ENCODE assay signal across 35 cellular contexts in the genomic region with DNA sequence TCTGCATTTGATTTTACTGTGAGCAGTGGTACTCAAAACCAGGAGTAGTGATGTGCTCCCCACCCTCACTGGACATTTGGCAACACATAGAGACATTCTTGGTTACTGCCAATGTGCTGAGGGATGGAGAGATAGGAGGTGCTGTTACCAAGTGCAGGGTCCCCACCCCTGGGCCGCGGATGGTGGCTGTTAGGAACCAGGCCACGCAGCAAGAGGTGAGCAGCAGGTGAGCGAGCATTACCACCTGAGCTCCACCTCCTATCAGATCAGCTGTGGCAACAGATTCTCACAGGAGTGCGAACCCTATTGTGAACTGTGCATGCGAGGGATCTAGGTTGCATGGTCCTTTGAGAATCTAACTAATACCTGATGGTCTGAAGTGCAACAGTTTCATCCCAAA.
"Had no signal": no experiment of that assay in that cellular context is flagged by ENCODE, and none has a peak within 500 bp of the region (broad histone marks: within the 10 kb centered on the region; RNA-seq: fewer than 3 reads in every experiment).

No MANE protein-coding gene starts in this region.

- H3K36me3 Mint-ChIP-seq: activated naive CD4-positive, alpha-beta T cell treated with anti-CD3 and anti-CD28 coated beads, Interleukin-2, amount 50 U/mL, for 72 hours had no signal

- H3K36me3 ChIP-seq: adrenal gland, breast epithelium, WERI-Rb-1 had no signal

- DNase-seq: activated CD4-positive, alpha-beta memory T cell treated with anti-CD3 and anti-CD28 coated beads, Interleukin-2, amount 10 ng/mL, durations not matched to agents 7 days and 5 days; activated CD4-positive, alpha-beta T cell treated with anti-CD3 and anti-CD28 coated beads for 1 hour; activated CD4-positive, alpha-beta T cell treated with anti-CD3 and anti-CD28 coated beads for 48 hours; activated CD4-positive, CD25-positive, alpha-beta regulatory T cell; activated CD8-positive, alpha-beta memory T cell treated with anti-CD3 and anti-CD28 coated beads for 24 hours; activated CD8-positive, alpha-beta memory T cell treated with anti-CD3 and anti-CD28 coated beads, Interleukin-2, amount 10 ng/mL, durations not matched to agents 7 days and 5 days; activated CD8-positive, alpha-beta memory T cell treated with anti-CD3 and anti-CD28 coated beads, Interleukin-2, amount 50 U/mL, for 48 hours; activated effector memory CD4-positive, alpha-beta T cell treated with anti-CD3 and anti-CD28 coated beads, Interleukin-2, amount 50 U/mL, for 16 hours; activated naive CD4-positive, alpha-beta T cell; activated T-cell treated with anti-CD3 and anti-CD28 coated beads, Interleukin-2, amount 50 U/mL, for 1 hour; activated T-cell treated with anti-CD3 and anti-CD28 coated beads, Interleukin-2, amount 50 U/mL, for 72 hours; adrenal gland; body of pancreas; cerebellar nuclear complex; Karpas-422; KBM-7; NCI-H1105; NCI-H1417 treated with DMSO at 0.1 percent for 48 hours; NCI-H187 treated with DMSO at 0.1 percent for 48 hours; NCI-H2081; NCI-H2171 treated with DMSO at 0.1 percent for 48 hours; NCI-H446; NCI-H510A treated with DMSO at 0.1 percent for 48 hours; NCI-H526 treated with DMSO at 0.1 percent for 48 hours; NCI-H82; NK-92 treated with Interleukin-12 subunit alpha and Interleukin-12 subunit beta, amount 100 ng/mL, for 24 hours; OCI-M1; SHP77; SJCRH30; T1000; WERI-Rb-1 had no signal

- H3K27ac ChIP-seq: adrenal gland, body of pancreas, breast epithelium, SJCRH30, SK-N-MC, WERI-Rb-1 had no signal

- H3K9me3 ChIP-seq: adrenal gland, body of pancreas, breast epithelium, SJCRH30 had no signal

- H3K4me1 Mint-ChIP-seq: activated CD4-positive, alpha-beta memory T cell treated with anti-CD3 and anti-CD28 coated beads, Interleukin-2, amount 10 ng/mL, durations not matched to agents 7 days and 5 days; activated CD8-positive, alpha-beta memory T cell treated with anti-CD3 and anti-CD28 coated beads, Interleukin-2, amount 10 ng/mL, durations not matched to agents 7 days and 5 days had no signal

- H3K4me3 Mint-ChIP-seq: activated CD4-positive, alpha-beta memory T cell treated with anti-CD3 and anti-CD28 coated beads, Interleukin-2, amount 10 ng/mL, durations not matched to agents 7 days and 5 days; activated CD8-positive, alpha-beta memory T cell treated with anti-CD3 and anti-CD28 coated beads, Interleukin-2, amount 10 ng/mL, durations not matched to agents 7 days and 5 days; activated T-cell treated with anti-CD3 and anti-CD28 coated beads, Interleukin-2, amount 50 U/mL, for 72 hours; activated T-helper 17 cell treated with anti-CD3 and anti-CD28 coated beads, Interleukin-2, amount 50 U/mL, for 72 hours had no signal

- H3K27me3 Mint-ChIP-seq: activated CD4-positive, alpha-beta memory T cell treated with anti-CD3 and anti-CD28 coated beads, Interleukin-2, amount 10 ng/mL, durations not matched to agents 7 days and 5 days; activated CD8-positive, alpha-beta memory T cell treated with anti-CD3 and anti-CD28 coated beads, Interleukin-2, amount 10 ng/mL, durations not matched to agents 7 days and 5 days; activated T-helper 17 cell treated with anti-CD3 and anti-CD28 coated beads, Interleukin-2, amount 50 U/mL, for 72 hours had no signal

- H3K27ac Mint-ChIP-seq: activated CD4-positive, alpha-beta memory T cell treated with anti-CD3 and anti-CD28 coated beads, Interleukin-2, amount 10 ng/mL, durations not matched to agents 7 days and 5 days; activated CD8-positive, alpha-beta memory T cell treated with anti-CD3 and anti-CD28 coated beads, Interleukin-2, amount 10 ng/mL, durations not matched to agents 7 days and 5 days; activated naive CD4-positive, alpha-beta T cell treated with anti-CD3 and anti-CD28 coated beads, Interleukin-2, amount 50 U/mL, for 72 hours; activated T-cell treated with anti-CD3 and anti-CD28 coated beads, Interleukin-2, amount 50 U/mL, for 72 hours; activated T-helper 17 cell treated with anti-CD3 and anti-CD28 coated beads, Interleukin-2, amount 50 U/mL, for 72 hours had no signal

- H3K4me3 ChIP-seq: adrenal gland, body of pancreas, breast epithelium, SJCRH30, SK-N-MC had no signal

- ATAC-seq: activated CD8-positive, alpha-beta memory T cell treated with anti-CD3 and anti-CD28 coated beads, Interleukin-2, amount 10 ng/mL, durations not matched to agents 7 days and 5 days; activated naive CD4-positive, alpha-beta T cell treated with anti-CD3 and anti-CD28 coated beads, Interleukin-2, amount 50 U/mL, for 72 hours; activated T-cell treated with anti-CD3 and anti-CD28 coated beads, Interleukin-2, amount 50 U/mL, for 72 hours; activated T-helper 17 cell treated with anti-CD3 and anti-CD28 coated beads, Interleukin-2, amount 50 U/mL, for 72 hours; body of pancreas had no signal

- H3K27me3 ChIP-seq: adrenal gland, body of pancreas, breast epithelium, SJCRH30 had no signal

- H3K4me1 ChIP-seq: body of pancreas, breast epithelium, SJCRH30 had no signal

- H3K9me3 Mint-ChIP-seq: activated CD4-positive, alpha-beta memory T cell treated with anti-CD3 and anti-CD28 coated beads, Interleukin-2, amount 10 ng/mL, durations not matched to agents 7 days and 5 days; activated T-cell treated with anti-CD3 and anti-CD28 coated beads, Interleukin-2, amount 50 U/mL, for 72 hours; activated T-helper 17 cell treated with anti-CD3 and anti-CD28 coated beads, Interleukin-2, amount 50 U/mL, for 72 hours had no signal
